7 cellular contexts compared by ENCODE assay signal in genomic region chr17:76278952-76279741, GRCh38. TPM values are rescaled to one million over a fixed set of nuclear protein-coding genes. Genes with fewer than 3 reads are reported as not detected.
DNase-seq lines count a peak whose midpoint lies in the region; TF ChIP-seq lines count a peak whose summit lies in the region.

No MANE protein-coding gene starts in this region.

- DNase-seq in GM13977 (ENCODE audit: low spot score) (peak; percentile 87), M059J (ENCODE audit: low read depth) (peak; percentile 72), RWPE1 (ENCODE audit: low spot score) (peak; percentile 82), fibroblast of the aortic adventitia (ENCODE audit: low read depth) (peak; percentile 77), neural progenitor cell (ENCODE audit: low spot score) (peak; percentile 91), substantia nigra (lab: John Stamatoyannopoulos, UW) (peak; percentile 30 to 98 (median 78))
- peak; percentile 77 to 81 for DNase-seq in activated T-helper 1 cell treated with anti-CD3 and anti-CD28 coated beads, Interleukin-2, amount 50 U/mL, for 16 hours (ENCODE audit: low read depth in 1 of 2, low spot score in 1 of 2)

- H3K36me3 Mint-ChIP-seq in neural progenitor cell, result no peaks in the 10 kb centered on the region

- peaks cover 5% of the 10 kb centered on the region for H3K27me3 Mint-ChIP-seq in neural progenitor cell (ENCODE audit: insufficient read depth, low read depth)

- no peaks in the 10 kb centered on the region for H3K4me1 ChIP-seq in neural progenitor cell

- H4K20me1 ChIP-seq in neural progenitor cell (ENCODE audit: low read depth), result no peaks in the 10 kb centered on the region

- H3K4me3 ChIP-seq in fibroblast of the aortic adventitia (ENCODE audit: low read depth, low read length) (no peak overlapping the region), neural progenitor cell (no peak overlapping the region)

- TF ChIP-seq CTCF in GM13977 (IDR thresholded peaks at IDR 0.05; ENCODE audit: extremely low read depth, insufficient read depth, missing control alignments) (peak; percentile 98), RWPE1 (conservative IDR thresholded peaks at IDR 0.05; ENCODE audit: low read depth) (peak; percentile 97), fibroblast of the aortic adventitia (IDR thresholded peaks at IDR 0.05; ENCODE audit: insufficient read depth, low read length) (peak; percentile 92), neural progenitor cell (IDR thresholded peaks at IDR 0.05) (peak; percentile 98)

- H3K4me1 Mint-ChIP-seq in neural progenitor cell, result peaks cover 2% of the 10 kb centered on the region

- peak overlapping the region; percentile 31 for H3K27ac ChIP-seq in RWPE1
- no peak overlapping the region for H3K27ac ChIP-seq in neural progenitor cell
- H3K27ac ChIP-seq in substantia nigra (ENCODE audit: low read depth, low read length, poor library complexity, severe bottlenecking), result no peak overlapping the region

- no peaks in the 10 kb centered on the region for H3K9me3 Mint-ChIP-seq in neural progenitor cell

- in situ Hi-C loops in GM13977 (cut with MboI; ENCODE audit: low pct_unique_long_range_greater_than_20kb, low sequenced_read_pairs, unreplicated experiment), result no loop called here

- no peak overlapping the region for H3K4me2 ChIP-seq in neural progenitor cell

- H3K4me3 Mint-ChIP-seq in neural progenitor cell, result no peak overlapping the region

- H3K79me2 ChIP-seq in neural progenitor cell (ENCODE audit: low read depth), result no peaks in the 10 kb centered on the region

- POLR2A ChIA-PET in RWPE1 (lab: Yijun Ruan, JAX; ENCODE audit: low non-redundant PET), result interaction anchor here (1.4 kb wide), 1 partner anchor 12 kb away, joined by 3 read pairs; no protein-coding TSS in a partner anchor

- H3K27ac Mint-ChIP-seq in neural progenitor cell, result peak overlapping the region; percentile 72

- no peaks in the 10 kb centered on the region for H3F3A ChIP-seq in neural progenitor cell (ENCODE audit: low read depth)

- H2AFZ ChIP-seq in neural progenitor cell (replicated peaks), result no peak overlapping the region

- H3K27me3 ChIP-seq in neural progenitor cell, result no peaks in the 10 kb centered on the region

- H3K36me3 ChIP-seq in neural progenitor cell, result no peaks in the 10 kb centered on the region

- no peaks in the 10 kb centered on the region for H3K9me3 ChIP-seq in neural progenitor cell (ENCODE audit: low read depth)

- H3K9ac ChIP-seq in neural progenitor cell, result no peak overlapping the region

- CTCF ChIA-PET in RWPE1 (lab: Yijun Ruan, JAX), result interaction anchor here (0.5 to 3.2 kb wide), 54 partner anchors 8 to 982 kb away, joined by 3 to 60 read pairs (median 4); partner anchors contain the start of genes FOXJ1 and SRP68

RNA-seq across cellular contexts. Expression of gene UBALD2, which starts 14.0 kb away (rescaled TPM):
- 11.8 and 25.6 TPM in 2 replicates for total RNA-seq in M059J (2014; rRNA removed; shearing (Covaris generic))
- total RNA-seq in fibroblast of the aortic adventitia (ENCODE audit: low replicate concordance) (1.9 and 3.7 TPM in 2 replicates), neural progenitor cell (ENCODE audit: low replicate concordance) (4.2 and 10.7 TPM in 2 replicates)

RNA-seq across cellular contexts. Expression of gene QRICH2, which starts 28.9 kb away (rescaled TPM):
- total RNA-seq in M059J (2014; rRNA removed; shearing (Covaris generic)), result 1.7 and 1.9 TPM in 2 replicates
- total RNA-seq in fibroblast of the aortic adventitia (ENCODE audit: low replicate concordance), result 1.8 and 2.2 TPM in 2 replicates
- total RNA-seq in neural progenitor cell (ENCODE audit: low replicate concordance), result 1.7 and 2.3 TPM in 2 replicates

RNA-seq across cellular contexts. Expression of gene RNF157, which starts 38.9 kb away (rescaled TPM):
- 4.1 and 6.7 TPM in 2 replicates for total RNA-seq in M059J (2014; rRNA removed; shearing (Covaris generic))
- total RNA-seq in fibroblast of the aortic adventitia (ENCODE audit: low replicate concordance), result 0.08 and 0.18 TPM in 2 replicates
- total RNA-seq in neural progenitor cell (ENCODE audit: low replicate concordance), result 18.5 and 21.0 TPM in 2 replicates
